In genomic region chr2:241102239-241102803, GRCh38 we compare ENCODE assay signal across 8 cellular contexts. TPM values are rescaled to one million over a fixed set of nuclear protein-coding genes. Genes with fewer than 3 reads are reported as not detected.
DNase-seq lines count a peak whose midpoint lies in the region; ATAC-seq and TF ChIP-seq lines count a peak whose summit lies in the region.

Gene MTERF4, minus strand, starts transcription at chr2:241102287. Its CDS starts 14 bp downstream, at chr2:241102273.

- peaks cover 2 to 3% of the 10 kb centered on the region in 2 donors for H3K36me3 ChIP-seq in aorta (ENCODE audit: control insufficient read depth in 1 of 2, insufficient read depth in 2 of 2, low read length in 1 of 2)

- H3K4me1 ChIP-seq in aorta (ENCODE audit: control insufficient read depth in 1 of 2, insufficient read depth in 2 of 2, low read length in 2 of 2) = peaks cover 0 to 3% of the 10 kb centered on the region in 2 donors

- peak; percentile 61 for DNase-seq in NCI-H1694 (lab: John Stamatoyannopoulos, UW)
- DNase-seq in T-helper 9 cell = peak; percentile 84
- peak; percentile 40 for DNase-seq in astrocyte of the cerebellum (ENCODE audit: low read depth)
- DNase-seq in hepatic stellate cell (ENCODE audit: low spot score) = peak; percentile 90
- DNase-seq in renal cortical epithelial cell (ENCODE audit: low read depth) = peak; percentile 51
- DNase-seq in aorta = peak; percentile 90 to 95

- H3K4me3 ChIP-seq in astrocyte of the cerebellum (ENCODE audit: low read depth, low read length) (peak within 1 kb of the TSS; percentile 91), aorta (ENCODE audit: low read length in 2 of 2) (peak within 1 kb of the TSS; percentile 54 to 99)

- in situ Hi-C loops in astrocyte of the cerebellum (cut with HindIII; ENCODE audit: low sequenced_read_pairs) = no loop called here

- no peak for TF ChIP-seq CTCF in astrocyte of the cerebellum (IDR thresholded peaks at IDR 0.05; ENCODE audit: low read depth, low read length, missing control alignments)

- no peaks in the 10 kb centered on the region for H3K27me3 ChIP-seq in aorta (ENCODE audit: control insufficient read depth in 1 of 2, insufficient read depth in 2 of 2, low read length in 1 of 2)

- 0 to 1% methylated on average over 56 of the region's 56 CpGs for WGBS in aorta, 2 donors

- ATAC-seq in GM18499 (IDR thresholded peaks at IDR 0.05; ENCODE audit: insufficient read depth, unreplicated experiment) (peak; percentile 48), HG02870 (IDR thresholded peaks at IDR 0.05; ENCODE audit: unreplicated experiment) (peak; percentile 77), aorta (ENCODE audit: low FRiP score) (peak; percentile 96)

- intact Hi-C loops in aorta (cut with DNase I) = loop anchor here in 1 of 2 donors (5.0 kb wide), 1 partner anchor 45 kb away; the partner anchor contains the start of gene PASK

- H3K27ac ChIP-seq in aorta (ENCODE audit: low read depth in 1 of 2, low read length in 2 of 2) = peak within 1 kb of the TSS; percentile 1 to 94

- no peaks in the 10 kb centered on the region for H3K9me3 ChIP-seq in aorta (ENCODE audit: control insufficient read depth, low read length)

RNA-seq across cellular contexts. Expression of gene MTERF4, which starts in this region (rescaled TPM):
- 30.0 and 44.8 TPM in 2 replicates for total RNA-seq in renal cortical epithelial cell
- 10 to 100 TPM; 24.4 to 36.4 TPM for total RNA-seq in aorta
- 10 to 100 TPM; 26.3 to 38.4 TPM for polyA plus RNA-seq in aorta

Comparison
In these comparisons a context has a peak if more than half of its experiments do, and no peak if none do; other contexts are left out.
1. Peak in every context shown above with its lines: DNase-seq, ATAC-seq, H3K4me3 ChIP-seq and H3K27ac ChIP-seq.
2. DNase-seq: peak in every context shown above with its lines; median percentile 92 in aorta; 90 in hepatic stellate cell; 84 in T-helper 9 cell; 61 in NCI-H1694; 51 in renal cortical epithelial cell; 40 in astrocyte of the cerebellum.